Comparison of ENCODE assay signal across 1 cellular context in the genomic region with DNA sequence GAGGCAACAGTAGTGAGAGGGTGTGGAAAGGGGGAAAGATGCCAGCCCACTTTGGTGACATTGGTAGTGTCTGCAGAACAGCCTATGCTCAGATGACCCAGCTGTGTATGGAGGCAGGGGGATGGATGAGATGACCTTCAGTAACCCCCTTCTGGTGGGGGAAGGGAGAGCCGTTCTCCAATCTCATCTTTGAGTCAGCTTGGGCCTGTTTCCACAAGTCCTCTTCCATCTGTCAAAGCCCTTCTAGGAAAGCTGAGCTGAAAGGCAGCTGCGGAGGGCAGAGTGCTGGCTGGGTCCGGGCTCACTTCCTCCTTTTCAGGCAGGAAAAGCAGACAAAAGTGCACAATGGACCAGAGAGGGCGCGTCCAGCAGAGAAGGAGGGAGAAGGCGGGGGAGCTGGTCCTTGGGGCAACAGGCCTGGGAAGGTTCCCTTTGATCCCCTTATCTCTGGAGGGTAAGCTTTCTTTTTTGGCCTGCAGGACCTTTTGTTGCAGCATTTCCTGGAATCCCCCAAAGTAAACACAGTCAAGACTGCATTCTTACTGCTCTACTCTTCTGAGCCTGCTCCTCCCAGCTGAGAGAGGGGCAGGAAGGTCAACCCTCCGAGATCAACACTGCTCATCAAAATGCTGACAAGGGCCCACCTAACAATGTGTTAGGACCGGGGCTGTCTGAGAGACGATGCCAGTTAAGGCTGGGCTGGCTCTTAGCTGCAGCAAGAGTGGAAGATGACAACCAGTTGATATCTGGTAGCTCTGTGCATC.
TF ChIP-seq lines count a peak whose summit lies in the region.

No MANE protein-coding gene starts in this region.

TF ChIP-seq in HepG2, 621 proteins besides CTCF, POLR2A, EP300 and RAD21 (continued from another document and continues in another):
- TF ChIP-seq, protein P1, sequence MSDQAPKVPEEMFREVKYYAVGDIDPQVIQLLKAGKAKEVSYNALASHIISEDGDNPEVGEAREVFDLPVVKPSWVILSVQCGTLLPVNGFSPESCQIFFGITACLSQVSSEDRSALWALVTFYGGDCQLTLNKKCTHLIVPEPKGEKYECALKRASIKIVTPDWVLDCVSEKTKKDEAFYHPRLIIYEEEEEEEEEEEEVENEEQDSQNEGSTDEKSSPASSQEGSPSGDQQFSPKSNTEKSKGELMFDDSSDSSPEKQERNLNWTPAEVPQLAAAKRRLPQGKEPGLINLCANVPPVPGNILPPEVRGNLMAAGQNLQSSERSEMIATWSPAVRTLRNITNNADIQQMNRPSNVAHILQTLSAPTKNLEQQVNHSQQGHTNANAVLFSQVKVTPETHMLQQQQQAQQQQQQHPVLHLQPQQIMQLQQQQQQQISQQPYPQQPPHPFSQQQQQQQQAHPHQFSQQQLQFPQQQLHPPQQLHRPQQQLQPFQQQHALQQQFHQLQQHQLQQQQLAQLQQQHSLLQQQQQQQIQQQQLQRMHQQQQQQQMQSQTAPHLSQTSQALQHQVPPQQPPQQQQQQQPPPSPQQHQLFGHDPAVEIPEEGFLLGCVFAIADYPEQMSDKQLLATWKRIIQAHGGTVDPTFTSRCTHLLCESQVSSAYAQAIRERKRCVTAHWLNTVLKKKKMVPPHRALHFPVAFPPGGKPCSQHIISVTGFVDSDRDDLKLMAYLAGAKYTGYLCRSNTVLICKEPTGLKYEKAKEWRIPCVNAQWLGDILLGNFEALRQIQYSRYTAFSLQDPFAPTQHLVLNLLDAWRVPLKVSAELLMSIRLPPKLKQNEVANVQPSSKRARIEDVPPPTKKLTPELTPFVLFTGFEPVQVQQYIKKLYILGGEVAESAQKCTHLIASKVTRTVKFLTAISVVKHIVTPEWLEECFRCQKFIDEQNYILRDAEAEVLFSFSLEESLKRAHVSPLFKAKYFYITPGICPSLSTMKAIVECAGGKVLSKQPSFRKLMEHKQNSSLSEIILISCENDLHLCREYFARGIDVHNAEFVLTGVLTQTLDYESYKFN (CRISPR knock-in tag; conservative IDR thresholded peaks at IDR 0.05) = peak; percentile 85
- no peak for TF ChIP-seq DR1 (CRISPR knock-in tag; IDR thresholded peaks at IDR 0.05)
- no peak for TF ChIP-seq MTA3 (CRISPR knock-in tag; IDR thresholded peaks at IDR 0.05)
- peak; percentile 10; the same call in 1 of the 2 replicates for TF ChIP-seq SRF (IDR thresholded peaks at IDR 0.05; ENCODE audit: low read depth, low read length)
- TF ChIP-seq HOXA3 (CRISPR knock-in tag; IDR thresholded peaks at IDR 0.05) = peak; percentile 89
- peak; percentile 64; the same call in 1 of the 2 replicates for TF ChIP-seq KAT7 (CRISPR knock-in tag; IDR thresholded peaks at IDR 0.05; ENCODE audit: borderline replicate concordance)
- TF ChIP-seq ELF3 (CRISPR knock-in tag; IDR thresholded peaks at IDR 0.05) = peak; percentile 96
- no peak for TF ChIP-seq PCBP2 (optimal IDR thresholded peaks at IDR 0.05; ENCODE audit: low read depth, low read length, poor library complexity, severe bottlenecking)
- TF ChIP-seq DNMT1 (CRISPR knock-in tag; IDR thresholded peaks at IDR 0.05) = no peak
- TF ChIP-seq KLF12 (CRISPR knock-in tag; IDR thresholded peaks at IDR 0.05; ENCODE audit: borderline replicate concordance) = no peak
- TF ChIP-seq, protein P2, sequence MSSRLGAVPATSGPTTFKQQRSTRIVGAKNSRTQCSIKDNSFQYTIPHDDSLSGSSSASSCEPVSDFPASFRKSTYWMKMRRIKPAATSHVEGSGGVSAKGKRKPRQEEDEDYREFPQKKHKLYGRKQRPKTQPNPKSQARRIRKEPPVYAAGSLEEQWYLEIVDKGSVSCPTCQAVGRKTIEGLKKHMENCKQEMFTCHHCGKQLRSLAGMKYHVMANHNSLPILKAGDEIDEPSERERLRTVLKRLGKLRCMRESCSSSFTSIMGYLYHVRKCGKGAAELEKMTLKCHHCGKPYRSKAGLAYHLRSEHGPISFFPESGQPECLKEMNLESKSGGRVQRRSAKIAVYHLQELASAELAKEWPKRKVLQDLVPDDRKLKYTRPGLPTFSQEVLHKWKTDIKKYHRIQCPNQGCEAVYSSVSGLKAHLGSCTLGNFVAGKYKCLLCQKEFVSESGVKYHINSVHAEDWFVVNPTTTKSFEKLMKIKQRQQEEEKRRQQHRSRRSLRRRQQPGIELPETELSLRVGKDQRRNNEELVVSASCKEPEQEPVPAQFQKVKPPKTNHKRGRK (CRISPR knock-in tag; IDR thresholded peaks at IDR 0.05) = no peak
- TF ChIP-seq AGO2 (optimal IDR thresholded peaks at IDR 0.05; ENCODE audit: low read depth, low read length) = no peak
- TF ChIP-seq, protein P3, sequence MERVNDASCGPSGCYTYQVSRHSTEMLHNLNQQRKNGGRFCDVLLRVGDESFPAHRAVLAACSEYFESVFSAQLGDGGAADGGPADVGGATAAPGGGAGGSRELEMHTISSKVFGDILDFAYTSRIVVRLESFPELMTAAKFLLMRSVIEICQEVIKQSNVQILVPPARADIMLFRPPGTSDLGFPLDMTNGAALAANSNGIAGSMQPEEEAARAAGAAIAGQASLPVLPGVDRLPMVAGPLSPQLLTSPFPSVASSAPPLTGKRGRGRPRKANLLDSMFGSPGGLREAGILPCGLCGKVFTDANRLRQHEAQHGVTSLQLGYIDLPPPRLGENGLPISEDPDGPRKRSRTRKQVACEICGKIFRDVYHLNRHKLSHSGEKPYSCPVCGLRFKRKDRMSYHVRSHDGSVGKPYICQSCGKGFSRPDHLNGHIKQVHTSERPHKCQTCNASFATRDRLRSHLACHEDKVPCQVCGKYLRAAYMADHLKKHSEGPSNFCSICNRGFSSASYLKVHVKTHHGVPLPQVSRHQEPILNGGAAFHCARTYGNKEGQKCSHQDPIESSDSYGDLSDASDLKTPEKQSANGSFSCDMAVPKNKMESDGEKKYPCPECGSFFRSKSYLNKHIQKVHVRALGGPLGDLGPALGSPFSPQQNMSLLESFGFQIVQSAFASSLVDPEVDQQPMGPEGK (CRISPR knock-in tag; IDR thresholded peaks at IDR 0.05) = peak; percentile 93
- TF ChIP-seq TBL1XR1 (IDR thresholded peaks at IDR 0.05; ENCODE audit: borderline replicate concordance, low read length, partially characterized antibody) = peak; percentile 48
- no peak for TF ChIP-seq XBP1 (CRISPR knock-in tag; IDR thresholded peaks at IDR 0.05)
- no peak for TF ChIP-seq THYN1 (CRISPR knock-in tag; IDR thresholded peaks at IDR 0.05; ENCODE audit: borderline replicate concordance, low read depth)
- peak; percentile 88 for TF ChIP-seq HNF4A (CRISPR knock-in tag; IDR thresholded peaks at IDR 0.05)
- no peak for TF ChIP-seq ZNF564 (CRISPR knock-in tag; IDR thresholded peaks at IDR 0.05)
- no peak for TF ChIP-seq ZNF713 (CRISPR knock-in tag; IDR thresholded peaks at IDR 0.05)
- no peak for TF ChIP-seq NFRKB (IDR thresholded peaks at IDR 0.05)
- TF ChIP-seq TAF15 (IDR thresholded peaks at IDR 0.05; ENCODE audit: low read depth, low read length, poor library complexity, severe bottlenecking) = no peak
- TF ChIP-seq REL (CRISPR knock-in tag; conservative IDR thresholded peaks at IDR 0.05) = no peak
- TF ChIP-seq ZNF644 (CRISPR knock-in tag; IDR thresholded peaks at IDR 0.05; ENCODE audit: low read depth) = no peak
- TF ChIP-seq, protein P4, sequence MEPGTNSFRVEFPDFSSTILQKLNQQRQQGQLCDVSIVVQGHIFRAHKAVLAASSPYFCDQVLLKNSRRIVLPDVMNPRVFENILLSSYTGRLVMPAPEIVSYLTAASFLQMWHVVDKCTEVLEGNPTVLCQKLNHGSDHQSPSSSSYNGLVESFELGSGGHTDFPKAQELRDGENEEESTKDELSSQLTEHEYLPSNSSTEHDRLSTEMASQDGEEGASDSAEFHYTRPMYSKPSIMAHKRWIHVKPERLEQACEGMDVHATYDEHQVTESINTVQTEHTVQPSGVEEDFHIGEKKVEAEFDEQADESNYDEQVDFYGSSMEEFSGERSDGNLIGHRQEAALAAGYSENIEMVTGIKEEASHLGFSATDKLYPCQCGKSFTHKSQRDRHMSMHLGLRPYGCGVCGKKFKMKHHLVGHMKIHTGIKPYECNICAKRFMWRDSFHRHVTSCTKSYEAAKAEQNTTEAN (CRISPR knock-in tag; conservative IDR thresholded peaks at IDR 0.05) = peak; percentile 73; the same call in 1 of the 2 replicates
- TF ChIP-seq MBD4 (IDR thresholded peaks at IDR 0.05; ENCODE audit: borderline replicate concordance, low read length) = no peak
- TF ChIP-seq ZFP1 (CRISPR knock-in tag; IDR thresholded peaks at IDR 0.05) = no peak
- TF ChIP-seq, protein P5, sequence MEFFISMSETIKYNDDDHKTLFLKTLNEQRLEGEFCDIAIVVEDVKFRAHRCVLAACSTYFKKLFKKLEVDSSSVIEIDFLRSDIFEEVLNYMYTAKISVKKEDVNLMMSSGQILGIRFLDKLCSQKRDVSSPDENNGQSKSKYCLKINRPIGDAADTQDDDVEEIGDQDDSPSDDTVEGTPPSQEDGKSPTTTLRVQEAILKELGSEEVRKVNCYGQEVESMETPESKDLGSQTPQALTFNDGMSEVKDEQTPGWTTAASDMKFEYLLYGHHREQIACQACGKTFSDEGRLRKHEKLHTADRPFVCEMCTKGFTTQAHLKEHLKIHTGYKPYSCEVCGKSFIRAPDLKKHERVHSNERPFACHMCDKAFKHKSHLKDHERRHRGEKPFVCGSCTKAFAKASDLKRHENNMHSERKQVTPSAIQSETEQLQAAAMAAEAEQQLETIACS (CRISPR knock-in tag; IDR thresholded peaks at IDR 0.05) = no peak
- TF ChIP-seq, protein P6, sequence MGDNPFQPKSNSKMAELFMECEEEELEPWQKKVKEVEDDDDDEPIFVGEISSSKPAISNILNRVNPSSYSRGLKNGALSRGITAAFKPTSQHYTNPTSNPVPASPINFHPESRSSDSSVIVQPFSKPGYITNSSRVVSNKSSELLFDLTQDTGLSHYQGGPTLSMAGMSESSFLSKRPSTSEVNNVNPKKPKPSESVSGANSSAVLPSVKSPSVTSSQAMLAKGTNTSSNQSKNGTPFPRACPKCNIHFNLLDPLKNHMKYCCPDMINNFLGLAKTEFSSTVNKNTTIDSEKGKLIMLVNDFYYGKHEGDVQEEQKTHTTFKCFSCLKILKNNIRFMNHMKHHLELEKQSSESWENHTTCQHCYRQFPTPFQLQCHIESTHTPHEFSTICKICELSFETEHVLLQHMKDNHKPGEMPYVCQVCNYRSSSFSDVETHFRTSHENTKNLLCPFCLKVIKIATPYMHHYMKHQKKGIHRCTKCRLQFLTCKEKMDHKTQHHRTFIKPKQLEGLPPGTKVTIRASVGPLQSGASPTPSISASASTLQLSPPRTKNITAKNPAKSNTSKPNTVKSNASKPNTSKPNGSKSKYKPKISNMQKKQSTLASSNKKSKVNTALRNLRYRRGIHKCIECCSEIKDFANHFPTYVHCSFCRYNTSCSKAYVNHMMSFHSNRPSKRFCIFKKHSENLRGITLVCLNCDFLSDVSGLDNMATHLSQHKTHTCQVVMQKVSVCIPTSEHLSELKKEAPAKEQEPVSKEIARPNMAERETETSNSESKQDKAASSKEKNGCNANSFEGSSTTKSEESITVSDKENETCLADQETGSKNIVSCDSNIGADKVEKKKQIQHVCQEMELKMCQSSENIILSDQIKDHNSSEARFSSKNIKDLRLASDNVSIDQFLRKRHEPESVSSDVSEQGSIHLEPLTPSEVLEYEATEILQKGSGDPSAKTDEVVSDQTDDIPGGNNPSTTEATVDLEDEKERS (CRISPR knock-in tag; IDR thresholded peaks at IDR 0.05) = no peak
- TF ChIP-seq, protein P7, sequence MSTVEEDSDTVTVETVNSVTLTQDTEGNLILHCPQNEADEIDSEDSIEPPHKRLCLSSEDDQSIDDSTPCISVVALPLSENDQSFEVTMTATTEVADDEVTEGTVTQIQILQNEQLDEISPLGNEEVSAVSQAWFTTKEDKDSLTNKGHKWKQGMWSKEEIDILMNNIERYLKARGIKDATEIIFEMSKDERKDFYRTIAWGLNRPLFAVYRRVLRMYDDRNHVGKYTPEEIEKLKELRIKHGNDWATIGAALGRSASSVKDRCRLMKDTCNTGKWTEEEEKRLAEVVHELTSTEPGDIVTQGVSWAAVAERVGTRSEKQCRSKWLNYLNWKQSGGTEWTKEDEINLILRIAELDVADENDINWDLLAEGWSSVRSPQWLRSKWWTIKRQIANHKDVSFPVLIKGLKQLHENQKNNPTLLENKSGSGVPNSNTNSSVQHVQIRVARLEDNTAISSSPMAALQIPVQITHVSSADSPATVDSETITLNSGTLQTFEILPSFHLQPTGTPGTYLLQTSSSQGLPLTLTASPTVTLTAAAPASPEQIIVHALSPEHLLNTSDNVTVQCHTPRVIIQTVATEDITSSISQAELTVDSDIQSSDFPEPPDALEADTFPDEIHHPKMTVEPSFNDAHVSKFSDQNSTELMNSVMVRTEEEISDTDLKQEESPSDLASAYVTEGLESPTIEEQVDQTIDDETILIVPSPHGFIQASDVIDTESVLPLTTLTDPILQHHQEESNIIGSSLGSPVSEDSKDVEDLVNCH (CRISPR knock-in tag; IDR thresholded peaks at IDR 0.05) = 0 out of 2 replicates have a peak, but pooled peaks have one; percentile 33
- no peak for TF ChIP-seq TBX3 (IDR thresholded peaks at IDR 0.05; ENCODE audit: borderline replicate concordance)
- TF ChIP-seq PAF1 (CRISPR knock-in tag; IDR thresholded peaks at IDR 0.05) = no peak
- TF ChIP-seq SRSF9 (IDR thresholded peaks at IDR 0.05; ENCODE audit: borderline replicate concordance, insufficient read depth, low read depth, low read length, poor library complexity, severe bottlenecking) = no peak
- TF ChIP-seq ZNF383 (CRISPR knock-in tag; IDR thresholded peaks at IDR 0.05; ENCODE audit: borderline replicate concordance) = no peak
- TF ChIP-seq, protein P8, sequence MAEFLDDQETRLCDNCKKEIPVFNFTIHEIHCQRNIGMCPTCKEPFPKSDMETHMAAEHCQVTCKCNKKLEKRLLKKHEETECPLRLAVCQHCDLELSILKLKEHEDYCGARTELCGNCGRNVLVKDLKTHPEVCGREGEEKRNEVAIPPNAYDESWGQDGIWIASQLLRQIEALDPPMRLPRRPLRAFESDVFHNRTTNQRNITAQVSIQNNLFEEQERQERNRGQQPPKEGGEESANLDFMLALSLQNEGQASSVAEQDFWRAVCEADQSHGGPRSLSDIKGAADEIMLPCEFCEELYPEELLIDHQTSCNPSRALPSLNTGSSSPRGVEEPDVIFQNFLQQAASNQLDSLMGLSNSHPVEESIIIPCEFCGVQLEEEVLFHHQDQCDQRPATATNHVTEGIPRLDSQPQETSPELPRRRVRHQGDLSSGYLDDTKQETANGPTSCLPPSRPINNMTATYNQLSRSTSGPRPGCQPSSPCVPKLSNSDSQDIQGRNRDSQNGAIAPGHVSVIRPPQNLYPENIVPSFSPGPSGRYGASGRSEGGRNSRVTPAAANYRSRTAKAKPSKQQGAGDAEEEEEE (CRISPR knock-in tag; IDR thresholded peaks at IDR 0.05; ENCODE audit: borderline replicate concordance) = no peak
- TF ChIP-seq PTBP1 (IDR thresholded peaks at IDR 0.05; ENCODE audit: low read depth, low read length, poor library complexity, severe bottlenecking) = no peak
- TF ChIP-seq TMF1 (CRISPR knock-in tag; IDR thresholded peaks at IDR 0.05; ENCODE audit: low read depth) = no peak
- 0 out of 2 replicates have a peak, but pooled peaks have one; percentile 62 for TF ChIP-seq MZF1 (CRISPR knock-in tag; IDR thresholded peaks at IDR 0.05; ENCODE audit: borderline replicate concordance)
- TF ChIP-seq GLI4 (CRISPR knock-in tag; IDR thresholded peaks at IDR 0.05; ENCODE audit: borderline replicate concordance) = no peak
- TF ChIP-seq ZSCAN25 (CRISPR knock-in tag; IDR thresholded peaks at IDR 0.05) = 0 out of 2 replicates have a peak, but pooled peaks have one; percentile 25
- TF ChIP-seq, protein P9, sequence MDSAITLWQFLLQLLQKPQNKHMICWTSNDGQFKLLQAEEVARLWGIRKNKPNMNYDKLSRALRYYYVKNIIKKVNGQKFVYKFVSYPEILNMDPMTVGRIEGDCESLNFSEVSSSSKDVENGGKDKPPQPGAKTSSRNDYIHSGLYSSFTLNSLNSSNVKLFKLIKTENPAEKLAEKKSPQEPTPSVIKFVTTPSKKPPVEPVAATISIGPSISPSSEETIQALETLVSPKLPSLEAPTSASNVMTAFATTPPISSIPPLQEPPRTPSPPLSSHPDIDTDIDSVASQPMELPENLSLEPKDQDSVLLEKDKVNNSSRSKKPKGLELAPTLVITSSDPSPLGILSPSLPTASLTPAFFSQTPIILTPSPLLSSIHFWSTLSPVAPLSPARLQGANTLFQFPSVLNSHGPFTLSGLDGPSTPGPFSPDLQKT (CRISPR knock-in tag; IDR thresholded peaks at IDR 0.05; ENCODE audit: borderline replicate concordance) = no peak
- TF ChIP-seq SMARCE1 (IDR thresholded peaks at IDR 0.05; ENCODE audit: borderline replicate concordance) = no peak
